8 cellular contexts compared by ENCODE assay signal in genomic region chr1:50959303-50959912, GRCh38. TPM values are rescaled to one million over a fixed set of nuclear protein-coding genes. Genes with fewer than 3 reads are reported as not detected.
A peak's percentile ranks its signal among the peaks of the same experiment; 100 is the strongest.
DNase-seq lines count a peak whose midpoint lies in the region; ATAC-seq, FAIRE-seq and TF ChIP-seq lines count a peak whose summit lies in the region.

No MANE protein-coding gene starts in this region.

- WGBS in K562 (ENCODE audit: insufficient coverage, low coverage, missing lambda C conversion rate), result under 1% methylated on average over 27 of the region's 38 CpGs

- TF ChIP-seq CTCF in GM23338 (conservative IDR thresholded peaks at IDR 0.05; ENCODE audit: low read depth in 2 of 2) (no peak), K562 (IDR thresholded peaks at IDR 0.05 in 2 of 3, conservative IDR thresholded peaks at IDR 0.05 in 1 of 3; ENCODE audit: insufficient read depth in 2 of 3, low read depth in 1 of 3, low read length in 3 of 3) (no peak)

- no TSS peak for BruUV-seq in K562 (replicated peaks; lab: Mats Ljungman, UMichigan)

- TF ChIP-seq RAD21 in K562 (CRISPR knock-in tag; conservative IDR thresholded peaks at IDR 0.05 in 1 of 2, IDR thresholded peaks at IDR 0.05 in 1 of 2), result no peak

- H4K20me1 ChIP-seq in GM23338 (replicated peaks; ENCODE audit: insufficient read depth), result peaks cover 4% of the 10 kb centered on the region; the same call in 1 of the 2 replicates
- no peaks in the 10 kb centered on the region; the same call in 1 of the 2 replicates for H4K20me1 ChIP-seq in K562 (replicated peaks; ENCODE audit: control insufficient read depth, insufficient read depth, low read length)

- no peaks in the 10 kb centered on the region for H3K9me2 ChIP-seq in GM23338 (ENCODE audit: insufficient read depth)

- H3K27ac ChIP-seq in GM23338 (ENCODE audit: low read depth) (peak overlapping the region; percentile 82; the same call in 1 of the 2 replicates), K562 (ENCODE audit: extremely low read depth, low read depth, low read length) (peak overlapping the region; percentile 85), stomach smooth muscle (ENCODE audit: low read length) (peak overlapping the region; percentile 38)

- H3K4me1 ChIP-seq in GM23338 (ENCODE audit: insufficient read depth) (peaks cover 5% of the 10 kb centered on the region; the same call in 1 of the 2 replicates), K562 (replicated peaks in 1 of 2; ENCODE audit: control insufficient read depth in 2 of 2, insufficient read depth in 2 of 2, low read length in 2 of 2) (peaks cover 9 to 15% of the 10 kb centered on the region in 2 experiments; a peak in 4 of 5 replicates), stomach smooth muscle (ENCODE audit: control insufficient read depth, insufficient read depth, low read length) (peaks cover 7% of the 10 kb centered on the region)

- H3K4me2 ChIP-seq in GM23338 (peak overlapping the region; percentile 99), K562 (ENCODE audit: insufficient read depth, low read length) (peak overlapping the region; percentile 98)

- peak overlapping the region; percentile 96 for H3K27ac Mint-ChIP-seq in GM23338

- H3K4me1 Mint-ChIP-seq in GM23338, result peaks cover 12% of the 10 kb centered on the region

- H3K27me3 ChIP-seq in GM23338 (ENCODE audit: insufficient read depth) (peaks cover 6% of the 10 kb centered on the region), K562 (ENCODE audit: control insufficient read depth in 2 of 2, insufficient read depth in 2 of 2, low read length in 2 of 2) (no peaks in the 10 kb centered on the region), stomach smooth muscle (ENCODE audit: control insufficient read depth in 1 of 2, insufficient read depth in 2 of 2, low read length in 2 of 2) (no peaks in the 10 kb centered on the region)

- H3K9me1 ChIP-seq in K562 (ENCODE audit: control insufficient read depth, insufficient read depth, low read length), result no peaks in the 10 kb centered on the region

- intact Hi-C loops in K562 (cut with micrococcal nuclease), result loop anchor here (5.0 kb wide), 1 partner anchor 558 kb away; the partner anchor contains the start of gene EPS15

- CTCF ChIA-PET in K562 (lab: Yijun Ruan, JAX; ENCODE audit: low intra/inter-chr PET ratio), result no interaction called here

- DNase-seq in NCI-H1694 treated with DMSO at 0.1 percent for 48 hours (lab: John Stamatoyannopoulos, UW), result peak; percentile 35
- no peak for DNase-seq in NCI-H1694 (lab: John Stamatoyannopoulos, UW)
- peak; percentile 49 for DNase-seq in GM23338 (ENCODE audit: low spot score)
- DNase-seq in NCI-H748 treated with DMSO at 0.1 percent for 48 hours (lab: John Stamatoyannopoulos, UW), result peak; percentile 18
- DNase-seq in K562 (ENCODE audit: extremely low read depth in 1 of 4, low spot score in 3 of 4), result peak; percentile 26 to 70 (median 38)
- peak; percentile 73 for DNase-seq in kidney tubule cell (ENCODE audit: low spot score)

- H3K4me3 Mint-ChIP-seq in GM23338, result peak overlapping the region; percentile 91

- peaks cover 51% of the 10 kb centered on the region for H3K79me2 ChIP-seq in GM23338 (replicated peaks; ENCODE audit: insufficient read depth)
- H3K79me2 ChIP-seq in K562 (ENCODE audit: control insufficient read depth, insufficient read depth, low read length), result peaks cover 61% of the 10 kb centered on the region

- no peaks in the 10 kb centered on the region; the same call in 2 of the 3 replicates for H3K36me3 Mint-ChIP-seq in GM23338 (ENCODE audit: low read depth)

- POLR2A ChIA-PET in K562 (lab: Yijun Ruan, JAX), result interaction anchor here (0.6 to 5.9 kb wide), 7 partner anchors 9 to 367 kb away, joined by 4 to 43 read pairs (median 13); partner anchors contain the start of gene CDKN2C

- in situ Hi-C loops in K562 (cut with MboI), result no loop called here

- H3K9me3 ChIP-seq in K562 (replicated peaks; ENCODE audit: control insufficient read depth, insufficient read depth, low read depth, low read length) (no peaks in the 10 kb centered on the region), stomach smooth muscle (ENCODE audit: control insufficient read depth in 2 of 2, low read length in 2 of 2) (no peaks in the 10 kb centered on the region)

- H3K4me3 ChIP-seq in GM23338 (peak overlapping the region; percentile 98), K562 (peak overlapping the region; percentile 62), stomach smooth muscle (ENCODE audit: low read length in 2 of 2) (peak overlapping the region; percentile 87 to 93)

- H3K27me3 Mint-ChIP-seq in GM23338 (ENCODE audit: insufficient read depth, low read depth, poor library complexity), result peaks cover 9% of the 10 kb centered on the region

- H3K36me3 ChIP-seq in GM23338 (ENCODE audit: insufficient read depth) (no peaks in the 10 kb centered on the region), K562 (ENCODE audit: control insufficient read depth, insufficient read depth, low read length) (peaks cover 37% of the 10 kb centered on the region; the same call in 2 of the 3 replicates), stomach smooth muscle (ENCODE audit: control insufficient read depth in 2 of 2, insufficient read depth in 2 of 2, low read length in 2 of 2) (no peaks in the 10 kb centered on the region)

- ATAC-seq in GM23338 (no peak), K562 (peak; percentile 39), GM21529 (IDR thresholded peaks at IDR 0.05; ENCODE audit: unreplicated experiment) (no peak)

- peaks cover 3% of the 10 kb centered on the region for H3F3A ChIP-seq in GM23338 (replicated peaks; ENCODE audit: low read depth)

- peak; percentile 54 for FAIRE-seq in K562 (lab: Jason Lieb, UNC)

- no peaks in the 10 kb centered on the region for H3K9me3 Mint-ChIP-seq in GM23338

- no peak for TF ChIP-seq EP300 in K562 (IDR thresholded peaks at IDR 0.05; ENCODE audit: low read length)

- peak overlapping the region; percentile 93 for H2AFZ ChIP-seq in GM23338
- H2AFZ ChIP-seq in K562 (ENCODE audit: low read depth, low read length), result peak overlapping the region; percentile 91

- H3K9ac ChIP-seq in K562 (ENCODE audit: insufficient read depth in 1 of 2, low read depth in 2 of 2, low read length in 2 of 2) (peak overlapping the region; percentile 85 to 96), stomach smooth muscle (ENCODE audit: low read length in 2 of 2) (peak overlapping the region; percentile 55 to 82)

- no peak; the same call in 1 of the 2 replicates for TF ChIP-seq POLR2A in K562 (conservative IDR thresholded peaks at IDR 0.05)

TF ChIP-seq in GM23338, 12 proteins besides CTCF, POLR2A, EP300 and RAD21 (continues in another document):
- TF ChIP-seq CREB1 (CRISPR knock-in tag; IDR thresholded peaks at IDR 0.05; ENCODE audit: low read depth) (no peak), NANOG (IDR thresholded peaks at IDR 0.05; ENCODE audit: borderline replicate concordance) (no peak), STAT1 (IDR thresholded peaks at IDR 0.05; ENCODE audit: unreplicated experiment) (no peak), EZH2phosphoT487 (IDR thresholded peaks at IDR 0.05; ENCODE audit: unreplicated experiment) (no peak)

TF ChIP-seq in K562, 482 proteins besides CTCF, POLR2A, EP300 and RAD21 (continues in another document):
- peak; percentile 50 for TF ChIP-seq BRD9 (IDR thresholded peaks at IDR 0.05; ENCODE audit: low read depth, partially characterized antibody)

RNA-seq across cellular contexts. Expression of gene FAF1, which starts 0.7 kb away (rescaled TPM):
- total RNA-seq in GM23338 (2014; rRNA removed; shearing (Covaris generic)), result 53.2 and 54.2 TPM in 2 replicates
- polyA plus RNA-seq in GM23338 (2016; fragmentation: Nextera tagmentation; extraction: Ambion mirVana) (19.8 and 24.1 TPM in 2 replicates), K562 (2011; rRNA removed) (88.2 and 118 TPM in 2 replicates), K562 (2014; fragmentation: Illumina TruSeq; extraction: Trizol) (186 and 212 TPM in 2 replicates), K562 (2014; fragmentation: Nextera tagmentation; extraction: Ambion mirVana) (10 to 100 TPM; 48.7 to 60.9 TPM), K562 (2014; rRNA removed) (78.9 and 92.7 TPM in 2 replicates)
- total RNA-seq in K562 (2011; cell fraction: chromatin; rRNA removed; ENCODE audit: low replicate concordance), result 281 and 434 TPM in 2 replicates
- 44.0 and 67.8 TPM in 2 replicates for total RNA-seq in K562 (2011; cell fraction: nucleolus; rRNA removed)
- 165 and 180 TPM in 2 replicates for total RNA-seq in K562 (2011; cell fraction: nucleoplasm; rRNA removed)
- total RNA-seq in K562 (2014; rRNA removed) (76.3 and 76.7 TPM in 2 replicates), K562 (2014; rRNA removed; fragmentation: Illumina TruSeq; extraction: Trizol) (225 and 267 TPM in 2 replicates), K562 (2015; rRNA removed; fragmentation: Illumina TruSeq; extraction: Trizol) (163 and 176 TPM in 2 replicates), K562 (2021) (186 and 190 TPM in 2 replicates)
- polyA plus RNA-seq in K562 (2011; cell fraction: cytosol; rRNA removed), result 12.0 and 44.0 TPM in 2 replicates
- polyA plus RNA-seq in K562 (2011; cell fraction: nucleus; rRNA removed), result 30.1 and 41.4 TPM in 2 replicates
- polyA plus RNA-seq in K562 (2012), result 144 and 167 TPM in 2 replicates
- 295 and 351 TPM in 2 replicates for polyA minus RNA-seq in K562 (2011; rRNA and poly(A)+ RNA removed)
- polyA minus RNA-seq in K562 (2011; cell fraction: cytosol; rRNA and poly(A)+ RNA removed), result 85.8 and 99.9 TPM in 2 replicates
- polyA minus RNA-seq in K562 (2011; cell fraction: nucleus; rRNA and poly(A)+ RNA removed), result 46.4 and 174 TPM in 2 replicates

RNA-seq across cellular contexts. Expression of gene CDKN2C, which starts 10.6 kb away (rescaled TPM):
- not detected in 2 replicates for total RNA-seq in GM23338 (2014; rRNA removed; shearing (Covaris generic))
- not detected in 2 replicates for polyA plus RNA-seq in GM23338 (2016; fragmentation: Nextera tagmentation; extraction: Ambion mirVana)
- total RNA-seq in K562 (2011; cell fraction: chromatin; rRNA removed; ENCODE audit: low replicate concordance), result 15.8 and 16.4 TPM in 2 replicates
- 19.7 and 20.7 TPM in 2 replicates for total RNA-seq in K562 (2011; cell fraction: nucleolus; rRNA removed)
- 19.7 and 23.7 TPM in 2 replicates for total RNA-seq in K562 (2011; cell fraction: nucleoplasm; rRNA removed)
- total RNA-seq in K562 (2014; rRNA removed), result 74.3 and 82.0 TPM in 2 replicates
- total RNA-seq in K562 (2014; rRNA removed; fragmentation: Illumina TruSeq; extraction: Trizol), result 38.2 and 41.3 TPM in 2 replicates
- total RNA-seq in K562 (2015; rRNA removed; fragmentation: Illumina TruSeq; extraction: Trizol), result 64.5 and 67.1 TPM in 2 replicates
- total RNA-seq in K562 (2021), result 56.7 and 62.2 TPM in 2 replicates
- polyA plus RNA-seq in K562 (2011; rRNA removed), result 27.0 and 28.5 TPM in 2 replicates
- polyA plus RNA-seq in K562 (2011; cell fraction: cytosol; rRNA removed), result 30.9 and 35.2 TPM in 2 replicates
- polyA plus RNA-seq in K562 (2011; cell fraction: nucleus; rRNA removed), result 17.3 and 17.5 TPM in 2 replicates
- 67.6 and 71.5 TPM in 2 replicates for polyA plus RNA-seq in K562 (2012)
- 40.5 and 45.9 TPM in 2 replicates for polyA plus RNA-seq in K562 (2014; fragmentation: Illumina TruSeq; extraction: Trizol)
- polyA plus RNA-seq in K562 (2014; fragmentation: Nextera tagmentation; extraction: Ambion mirVana), result 10 to 100 TPM; 11.9 to 18.2 TPM
- 56.3 and 56.4 TPM in 2 replicates for polyA plus RNA-seq in K562 (2014; rRNA removed)
- polyA minus RNA-seq in K562 (2011; rRNA and poly(A)+ RNA removed), result 25.9 and 29.4 TPM in 2 replicates
- 17.3 and 18.8 TPM in 2 replicates for polyA minus RNA-seq in K562 (2011; cell fraction: cytosol; rRNA and poly(A)+ RNA removed)
- 17.5 and 42.1 TPM in 2 replicates for polyA minus RNA-seq in K562 (2011; cell fraction: nucleus; rRNA and poly(A)+ RNA removed)

Comparison
In these comparisons a context has a peak if more than half of its experiments do, and no peak if none do; other contexts are left out.
1. RNA of gene CDKN2C, which starts 10.6 kb away (total RNA-seq): 15.8 to 82.0 TPM in K562; not detected in GM23338; every median in the first group is over 10 times any median in the second.
2. Peak in every context shown above with its lines, with median percentiles within 50 percentile points of each other: H3K27ac ChIP-seq and H3K4me3 ChIP-seq.